ENCODE assay signal across 9 cellular contexts in the genomic region with DNA sequence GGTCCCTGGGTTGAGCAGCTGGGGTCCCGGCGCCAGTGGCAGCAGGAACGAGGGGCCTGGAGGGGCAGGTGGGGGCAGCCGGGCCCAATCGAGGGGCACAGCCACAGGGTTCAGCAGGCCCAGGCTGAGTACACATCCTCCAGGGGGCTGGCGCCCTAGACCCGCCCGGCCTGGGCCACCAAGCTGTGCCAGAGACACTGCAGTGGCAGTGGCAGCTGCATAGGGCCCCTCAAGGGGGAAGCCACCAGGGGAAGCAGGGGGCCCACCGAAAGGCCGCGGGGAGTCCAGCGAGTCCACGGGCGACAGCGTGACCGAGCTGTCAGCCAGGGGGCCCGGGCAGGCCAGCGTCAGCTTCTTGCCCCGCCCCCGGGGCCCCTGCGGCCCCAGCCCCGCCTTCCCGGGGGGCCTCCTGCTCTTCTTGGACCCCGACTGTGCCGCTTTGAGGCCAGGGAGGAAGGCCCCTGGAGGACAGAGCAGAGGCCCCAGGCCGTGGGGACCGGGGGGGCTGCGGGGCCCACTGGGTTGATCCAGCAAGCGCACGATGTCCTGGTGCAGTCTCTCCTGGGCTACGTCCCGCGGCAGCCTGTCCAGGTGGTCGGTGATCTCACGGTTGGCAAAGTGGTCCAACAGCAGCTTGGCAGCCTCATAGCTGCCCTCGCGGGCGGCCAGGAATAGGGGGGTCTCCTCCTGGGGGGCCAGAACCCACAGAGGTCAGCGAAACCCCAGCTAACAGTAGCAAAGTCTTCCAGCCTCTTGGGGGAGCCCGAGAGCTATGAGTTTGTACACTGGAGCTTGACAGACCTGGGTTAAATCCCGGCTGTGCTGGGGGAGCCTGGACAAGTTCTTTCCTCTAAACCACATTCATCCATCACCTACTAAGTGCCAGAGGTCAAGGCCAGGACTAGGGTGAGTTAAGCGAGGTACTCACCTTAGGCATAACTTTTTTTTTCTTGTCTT. TPM values are rescaled to one million over a fixed set of nuclear protein-coding genes. Genes with fewer than 3 reads are reported as not detected.
DNase-seq lines count a peak whose midpoint lies in the region; ATAC-seq, FAIRE-seq and TF ChIP-seq lines count a peak whose summit lies in the region.
"Had no signal": no experiment of that assay in that cellular context is flagged by ENCODE, and none has a peak within 500 bp of the region (broad histone marks: within the 10 kb centered on the region; RNA-seq: fewer than 3 reads in every experiment).

No MANE protein-coding gene starts in this region.

- no peaks in the 10 kb centered on the region for H3K4me1 Mint-ChIP-seq in activated CD4-positive, alpha-beta memory T cell treated with anti-CD3 and anti-CD28 coated beads for 36 hours (ENCODE audit: low read depth)
- no peaks in the 10 kb centered on the region for H3K4me1 Mint-ChIP-seq in activated CD4-positive, alpha-beta memory T cell treated with anti-CD3 and anti-CD28 coated beads, Interleukin-2, amount 10 ng/mL, durations not matched to agents 7 days and 5 days

- H3K9me3 ChIP-seq in mammary epithelial cell (replicated peaks; ENCODE audit: insufficient read depth, low read length) (peaks cover 11% of the 10 kb centered on the region), small intestine (ENCODE audit: control insufficient read depth, low read depth) (no peaks in the 10 kb centered on the region)

- no peak for FAIRE-seq in small intestine (lab: Jason Lieb, UNC)

- H3K79me2 ChIP-seq in mammary epithelial cell (ENCODE audit: insufficient read depth, low read length), result no peaks in the 10 kb centered on the region

- H3K27me3 ChIP-seq in mammary epithelial cell (ENCODE audit: insufficient read depth, low read length), result no peaks in the 10 kb centered on the region
- H3K27me3 ChIP-seq in small intestine (ENCODE audit: control insufficient read depth in 2 of 2, insufficient read depth in 2 of 2, low read length in 2 of 2), result no peaks in the 10 kb centered on the region

- no peaks in the 10 kb centered on the region for H3K27me3 Mint-ChIP-seq in activated CD4-positive, alpha-beta memory T cell treated with anti-CD3 and anti-CD28 coated beads for 36 hours
- peaks cover 1% of the 10 kb centered on the region for H3K27me3 Mint-ChIP-seq in activated CD4-positive, alpha-beta memory T cell treated with anti-CD3 and anti-CD28 coated beads, Interleukin-2, amount 10 ng/mL, durations not matched to agents 7 days and 5 days

- in situ Hi-C loops in mammary epithelial cell (cut with MboI; ENCODE audit: low sequenced_read_pairs in 2 of 2), result loop anchor here in 1 of 2 donors (10.0 kb wide), 1 partner anchor 413 kb away; no protein-coding TSS in a partner anchor

- dilution Hi-C loops in mammary epithelial cell (cut with HindIII; ENCODE audit: low sequenced_read_pairs), result no loop called here

- intact Hi-C loops in activated CD4-positive, alpha-beta memory T cell treated with anti-CD3 and anti-CD28 coated beads for 36 hours (cut with micrococcal nuclease), result no loop called here
- intact Hi-C loops in mammary epithelial cell (cut with micrococcal nuclease), result no loop called here

- POLR2A ChIA-PET in activated CD4-positive, alpha-beta memory T cell treated with anti-CD3 and anti-CD28 coated beads for 36 hours (lab: Charles Lee), result no interaction called here
- POLR2A ChIA-PET in activated CD4-positive, alpha-beta memory T cell treated with anti-CD3 and anti-CD28 coated beads, Interleukin-2, amount 10 ng/mL, durations not matched to agents 7 days and 5 days (lab: Charles Lee), result no interaction called here

- H3K27ac ChIP-seq in mammary epithelial cell (ENCODE audit: insufficient read depth, low read depth, low read length) (no peak overlapping the region), small intestine (ENCODE audit: low read depth in 1 of 2, low read length in 1 of 2) (no peak overlapping the region)
- H3K27ac ChIP-seq: SK-N-MC had no signal

- H3K36me3 ChIP-seq in mammary epithelial cell (ENCODE audit: insufficient read depth, low read length) (no peaks in the 10 kb centered on the region), small intestine (ENCODE audit: control insufficient read depth in 2 of 2, insufficient read depth in 2 of 2, low read length in 2 of 2) (no peaks in the 10 kb centered on the region)

- H3K27ac Mint-ChIP-seq in activated CD4-positive, alpha-beta memory T cell treated with anti-CD3 and anti-CD28 coated beads for 36 hours, result no peak overlapping the region
- H3K27ac Mint-ChIP-seq in activated CD4-positive, alpha-beta memory T cell treated with anti-CD3 and anti-CD28 coated beads, Interleukin-2, amount 10 ng/mL, durations not matched to agents 7 days and 5 days, result no peak overlapping the region

- peak; percentile 18 for DNase-seq in activated CD4-positive, alpha-beta memory T cell treated with anti-CD3 and anti-CD28 coated beads for 36 hours
- DNase-seq in activated CD4-positive, alpha-beta memory T cell treated with anti-CD3 and anti-CD28 coated beads, Interleukin-2, amount 10 ng/mL, durations not matched to agents 7 days and 5 days, result no peak
- peak; percentile 76 for DNase-seq in NAMALWA (ENCODE audit: low spot score)
- no peak for DNase-seq in mammary epithelial cell
- peak; percentile 19 for DNase-seq in small intestine
- no peak for DNase-seq in activated CD8-positive, alpha-beta memory T cell treated with anti-CD3 and anti-CD28 coated beads, Interleukin-2, amount 50 U/mL, for 48 hours
- DNase-seq in nucleus accumbens (lab: John Stamatoyannopoulos, UW), result no peak

- H3K9me3 Mint-ChIP-seq in activated CD4-positive, alpha-beta memory T cell treated with anti-CD3 and anti-CD28 coated beads for 36 hours, result peaks cover 18% of the 10 kb centered on the region
- peaks cover 3% of the 10 kb centered on the region for H3K9me3 Mint-ChIP-seq in activated CD4-positive, alpha-beta memory T cell treated with anti-CD3 and anti-CD28 coated beads, Interleukin-2, amount 10 ng/mL, durations not matched to agents 7 days and 5 days

- TF ChIP-seq CTCF in mammary epithelial cell (conservative IDR thresholded peaks at IDR 0.05 in 1 of 2, IDR thresholded peaks at IDR 0.05 in 1 of 2; ENCODE audit: extremely low read depth in 1 of 2, insufficient read depth in 1 of 2, low read depth in 1 of 2, low read length in 2 of 2), result peak; percentile 32 to 52

- no peaks in the 10 kb centered on the region for H3K4me1 ChIP-seq in mammary epithelial cell (ENCODE audit: insufficient read depth, low read length)
- H3K4me1 ChIP-seq in small intestine (ENCODE audit: control insufficient read depth in 2 of 2, insufficient read depth in 1 of 2, low read depth in 1 of 2, low read length in 1 of 2), result no peaks in the 10 kb centered on the region

- WGBS in mammary epithelial cell (ENCODE audit: low coverage, missing lambda C conversion rate), result 65% methylated on average over 4 of the region's 42 CpGs
- 85 to 92% (median 85%) methylated on average over 29 to 42 of the region's 42 CpGs for WGBS in small intestine, 3 donors

- no peak for ATAC-seq in HG03432 (IDR thresholded peaks at IDR 0.05; ENCODE audit: unreplicated experiment)

- no peak overlapping the region for H3K4me2 ChIP-seq in mammary epithelial cell (ENCODE audit: insufficient read depth, low read depth, low read length)

- no peaks in the 10 kb centered on the region for H4K20me1 ChIP-seq in mammary epithelial cell (ENCODE audit: insufficient read depth, low read length)

- H3K36me3 Mint-ChIP-seq in activated CD4-positive, alpha-beta memory T cell treated with anti-CD3 and anti-CD28 coated beads for 36 hours, result no peaks in the 10 kb centered on the region
- no peaks in the 10 kb centered on the region for H3K36me3 Mint-ChIP-seq in activated CD4-positive, alpha-beta memory T cell treated with anti-CD3 and anti-CD28 coated beads, Interleukin-2, amount 10 ng/mL, durations not matched to agents 7 days and 5 days (ENCODE audit: low read depth)

- CTCF ChIA-PET in activated CD4-positive, alpha-beta memory T cell treated with anti-CD3 and anti-CD28 coated beads for 36 hours (lab: Charles Lee), result interaction anchor here (0.7 to 1.3 kb wide), 5 partner anchors 37 to 394 kb away, joined by 3 read pairs; no protein-coding TSS in a partner anchor
- CTCF ChIA-PET in activated CD4-positive, alpha-beta memory T cell treated with anti-CD3 and anti-CD28 coated beads, Interleukin-2, amount 10 ng/mL, durations not matched to agents 7 days and 5 days (lab: Charles Lee), result interaction anchor here (1.3 kb wide), 1 partner anchor 11 kb away, joined by 6 read pairs; no protein-coding TSS in a partner anchor
- CTCF ChIA-PET in mammary epithelial cell (lab: Charles Lee; ENCODE audit: low non-redundant PET), result interaction anchor here (0.7 to 0.8 kb wide), 2 partner anchors 60 to 107 kb away, joined by 5 to 40 read pairs; no protein-coding TSS in a partner anchor

- BruUV-seq in mammary epithelial cell (replicated peaks; lab: Mats Ljungman, UMichigan), result no TSS peak

- H3K4me3 Mint-ChIP-seq in activated CD4-positive, alpha-beta memory T cell treated with anti-CD3 and anti-CD28 coated beads for 36 hours, result no peak overlapping the region
- no peak overlapping the region for H3K4me3 Mint-ChIP-seq in activated CD4-positive, alpha-beta memory T cell treated with anti-CD3 and anti-CD28 coated beads, Interleukin-2, amount 10 ng/mL, durations not matched to agents 7 days and 5 days

- no peak overlapping the region for H2AFZ ChIP-seq in mammary epithelial cell (ENCODE audit: low read depth, low read length)

- H3K4me3 ChIP-seq in mammary epithelial cell (replicated peaks in 1 of 3; ENCODE audit: insufficient read depth in 1 of 3, low read depth in 2 of 3, low read length in 3 of 3) (no peak overlapping the region), small intestine (ENCODE audit: low read depth in 1 of 2, low read length in 2 of 2) (no peak overlapping the region)
- H3K4me3 ChIP-seq: SK-N-MC had no signal

- H3K9ac ChIP-seq in mammary epithelial cell (ENCODE audit: insufficient read depth, low read length), result no peak overlapping the region

RNA-seq across cellular contexts. Expression of a gene that starts 39.5 kb away (rescaled TPM):
- total RNA-seq in activated CD4-positive, alpha-beta memory T cell treated with anti-CD3 and anti-CD28 coated beads for 36 hours, result not detected
- total RNA-seq in activated CD4-positive, alpha-beta memory T cell treated with anti-CD3 and anti-CD28 coated beads, Interleukin-2, amount 10 ng/mL, durations not matched to agents 7 days and 5 days, result not detected
- 10 to 100 TPM; 15.1 to 44.7 TPM for total RNA-seq in mammary epithelial cell
- polyA plus RNA-seq in mammary epithelial cell, result 7.3 TPM
- polyA minus RNA-seq in mammary epithelial cell, result 50.0 TPM
- 10 to 100 TPM in 1 of 3 donors, 1 to 10 TPM in 1, under 1 TPM in 1; 0.45 to 15.6 (median 1.9) TPM for polyA plus RNA-seq in small intestine

RNA-seq across cellular contexts. Expression of a gene that starts 54.1 kb away (rescaled TPM):
- under 1 TPM; 0.31 to 0.53 TPM for total RNA-seq in activated CD4-positive, alpha-beta memory T cell treated with anti-CD3 and anti-CD28 coated beads for 36 hours
- total RNA-seq in activated CD4-positive, alpha-beta memory T cell treated with anti-CD3 and anti-CD28 coated beads, Interleukin-2, amount 10 ng/mL, durations not matched to agents 7 days and 5 days, result not detected
- 10 to 100 TPM; 10.7 to 11.0 TPM for total RNA-seq in mammary epithelial cell
- polyA plus RNA-seq in mammary epithelial cell (17.3 TPM), small intestine (1 to 10 TPM in 2 of 3 donors, under 1 TPM in 1; 0.45 to 5.4 (median 1.9) TPM)
- 17.7 TPM for polyA minus RNA-seq in mammary epithelial cell

Comparison
In these comparisons a context has a peak if more than half of its experiments do, and no peak if none do; other contexts are left out.
1. DNase-seq: peak in activated CD4-positive, alpha-beta memory T cell treated with anti-CD3 and anti-CD28 coated beads for 36 hours (single experiment), NAMALWA (single experiment) and small intestine (single experiment); none in activated CD4-positive, alpha-beta memory T cell treated with anti-CD3 and anti-CD28 coated beads, Interleukin-2, amount 10 ng/mL, durations not matched to agents 7 days and 5 days (single experiment), mammary epithelial cell (single experiment), activated CD8-positive, alpha-beta memory T cell treated with anti-CD3 and anti-CD28 coated beads, Interleukin-2, amount 50 U/mL, for 48 hours (single experiment) and nucleus accumbens (0 of 56).
2. RNA of a gene that starts 39.5 kb away (total RNA-seq): 15.1 to 44.7 TPM in mammary epithelial cell; not detected in activated CD4-positive, alpha-beta memory T cell treated with anti-CD3 and anti-CD28 coated beads for 36 hours and not detected in activated CD4-positive, alpha-beta memory T cell treated with anti-CD3 and anti-CD28 coated beads, Interleukin-2, amount 10 ng/mL, durations not matched to agents 7 days and 5 days; every median in the first group is over 10 times any median in the second.
3. RNA of a gene that starts 54.1 kb away (total RNA-seq): 10.7 to 11.0 TPM in mammary epithelial cell; 0.31 to 0.53 TPM in activated CD4-positive, alpha-beta memory T cell treated with anti-CD3 and anti-CD28 coated beads for 36 hours and not detected in activated CD4-positive, alpha-beta memory T cell treated with anti-CD3 and anti-CD28 coated beads, Interleukin-2, amount 10 ng/mL, durations not matched to agents 7 days and 5 days; every median in the first group is over 4 times any median in the second.